In genomic region chr6:138229072-138229471, GRCh38 we compare ENCODE assay signal across 20 cellular contexts. TPM values are rescaled to one million over a fixed set of nuclear protein-coding genes. Genes with fewer than 3 reads are reported as not detected.
A peak's percentile ranks its signal among the peaks of the same experiment; 100 is the strongest.
DNase-seq lines count a peak whose midpoint lies in the region; FAIRE-seq and TF ChIP-seq lines count a peak whose summit lies in the region.
"Had no signal": no experiment of that assay in that cellular context is flagged by ENCODE, and none has a peak within 500 bp of the region (broad histone marks: within the 10 kb centered on the region; RNA-seq: fewer than 3 reads in every experiment).

No MANE protein-coding gene starts in this region.

- peak overlapping the region; percentile 25 for H3K4me3 Mint-ChIP-seq in progenitor cell of endocrine pancreas (ENCODE audit: low read depth)
- no peak overlapping the region for H3K4me3 Mint-ChIP-seq in immature natural killer cell
- H3K4me3 Mint-ChIP-seq: GM23338, T-cell had no signal

- H3K27me3 Mint-ChIP-seq in progenitor cell of endocrine pancreas (no peaks in the 10 kb centered on the region), immature natural killer cell (ENCODE audit: low read depth in 3 of 3) (peaks cover 0 to 6% (median 1%) of the 10 kb centered on the region in 3 donors)

- H3K4me1 Mint-ChIP-seq in progenitor cell of endocrine pancreas (ENCODE audit: low read depth), result peaks cover 75% of the 10 kb centered on the region
- H3K4me1 Mint-ChIP-seq in immature natural killer cell, result no peaks in the 10 kb centered on the region
- H3K4me1 Mint-ChIP-seq: T-cell had no signal

- POLR2A ChIA-PET in HEK293 (lab: Yijun Ruan, JAX), result no interaction called here

- no peak overlapping the region for H3K27ac ChIP-seq in HEK293 (ENCODE audit: extremely low read depth, low read depth, low read length)
- H3K27ac ChIP-seq: RWPE1 had no signal

- CTCF ChIA-PET in HEK293 (lab: Yijun Ruan, JAX), result no interaction called here

- peak; percentile 44 for DNase-seq in NCI-H510A treated with DMSO at 0.1 percent for 48 hours (lab: John Stamatoyannopoulos, UW)
- DNase-seq in NCI-H510A (lab: John Stamatoyannopoulos, UW), result no peak
- peak; percentile 16 for DNase-seq in NCI-H748 treated with DMSO at 0.1 percent for 48 hours (lab: John Stamatoyannopoulos, UW)
- DNase-seq in progenitor cell of endocrine pancreas (ENCODE audit: low spot score, unreplicated experiment), result no peak
- DNase-seq in activated CD8-positive, alpha-beta memory T cell treated with anti-CD3 and anti-CD28 coated beads, Interleukin-2, amount 50 U/mL, for 4 hours, result no peak
- DNase-seq in immature natural killer cell, result no peak
- DNase-seq in urothelium cell line (ENCODE audit: low spot score), result no peak
- DNase-seq: ACHN, HCEC 1CT, KBM-7, NCI-H1105, NCI-H2029, NCI-H226, SIG-M5, T-cell had no signal

- H3K4me3 ChIP-seq in HEK293 (ENCODE audit: low read depth, low read length), result no peak overlapping the region
- H3K4me3 ChIP-seq: GM23338 had no signal

- H3K9me3 Mint-ChIP-seq in progenitor cell of endocrine pancreas (ENCODE audit: low read depth) (no peaks in the 10 kb centered on the region), immature natural killer cell (no peaks in the 10 kb centered on the region)
- H3K9me3 Mint-ChIP-seq: GM23338, T-cell had no signal

- H3K36me3 Mint-ChIP-seq in progenitor cell of endocrine pancreas (ENCODE audit: insufficient read depth) (no peaks in the 10 kb centered on the region), immature natural killer cell (no peaks in the 10 kb centered on the region)
- H3K36me3 Mint-ChIP-seq: T-cell had no signal

- no peaks in the 10 kb centered on the region for H3K9me3 ChIP-seq in HEK293 (ENCODE audit: control insufficient read depth, insufficient read depth, low read depth, low read length)

- H3K36me3 ChIP-seq in HEK293 (ENCODE audit: control insufficient read depth in 2 of 2, insufficient read depth in 1 of 2, low read length in 2 of 2), result no peaks in the 10 kb centered on the region

- FAIRE-seq in urothelium cell line (lab: Jason Lieb, UNC), result no peak
- FAIRE-seq: GM12891 had no signal

- TF ChIP-seq CTCF in HEK293 (tag by site-specific recombination; IDR thresholded peaks at IDR 0.05), result no peak
- no peak for TF ChIP-seq CTCF in progenitor cell of endocrine pancreas (IDR thresholded peaks at IDR 0.05; ENCODE audit: unreplicated experiment)

- peaks cover 15% of the 10 kb centered on the region for H3K4me1 ChIP-seq in HEK293 (ENCODE audit: control insufficient read depth, insufficient read depth, low read length)

- H3K27ac Mint-ChIP-seq in progenitor cell of endocrine pancreas, result peak overlapping the region; percentile 81
- no peak overlapping the region for H3K27ac Mint-ChIP-seq in immature natural killer cell
- H3K27ac Mint-ChIP-seq: GM23338, T-cell had no signal

TF ChIP-seq in HEK293, 187 proteins besides CTCF, POLR2A, EP300 and RAD21:
- no peak for TF ChIP-seq ZNF501 (tag by site-specific recombination; IDR thresholded peaks at IDR 0.05)
- no peak for TF ChIP-seq PRDM10 (tag by site-specific recombination; IDR thresholded peaks at IDR 0.05)
- peak; percentile 59; the same call in 1 of the 2 replicates for TF ChIP-seq SCRT1 (tag by site-specific recombination; IDR thresholded peaks at IDR 0.05; ENCODE audit: borderline replicate concordance)
- TF ChIP-seq PRDM6 (tag by site-specific recombination; IDR thresholded peaks at IDR 0.05), result 0 out of 2 replicates have a peak, but pooled peaks have one; percentile 16
- TF ChIP-seq SCRT2 (tag by site-specific recombination; IDR thresholded peaks at IDR 0.05), result peak; percentile 80
- TF ChIP-seq ZNF626 (tag by site-specific recombination; IDR thresholded peaks at IDR 0.05), result no peak
TF ChIP-seq in HEK293: peak in this region for 3.

RNA-seq across cellular contexts. Expression of gene PBOV1, which starts 10.8 kb away (rescaled TPM):
- not detected in 2 replicates for total RNA-seq in progenitor cell of endocrine pancreas
- not detected for polyA plus RNA-seq in immature natural killer cell
- total RNA-seq: GM23338, OCI-LY7, T-cell had no signal
- polyA plus RNA-seq: GM23338 had no signal

Comparison
In these comparisons a context has a peak if more than half of its experiments do, and no peak if none do; other contexts are left out.
1. DNase-seq: peak in NCI-H510A treated with DMSO at 0.1 percent for 48 hours (single experiment) and NCI-H748 treated with DMSO at 0.1 percent for 48 hours (single experiment); none in NCI-H510A (single experiment), progenitor cell of endocrine pancreas (single experiment), activated CD8-positive, alpha-beta memory T cell treated with anti-CD3 and anti-CD28 coated beads, Interleukin-2, amount 50 U/mL, for 4 hours (single experiment), immature natural killer cell (0 of 3) and urothelium cell line (single experiment).